13 cellular contexts compared by ENCODE assay signal in genomic region chr2:120866483-120867140, GRCh38.
A peak's percentile ranks its signal among the peaks of the same experiment; 100 is the strongest.
DNase-seq lines count a peak whose midpoint lies in the region; ATAC-seq, FAIRE-seq and TF ChIP-seq lines count a peak whose summit lies in the region.
"Had no signal": no experiment of that assay in that cellular context is flagged by ENCODE, and none has a peak within 500 bp of the region (broad histone marks: within the 10 kb centered on the region; RNA-seq: fewer than 3 reads in every experiment).

No MANE protein-coding gene starts in this region.

- no peak for FAIRE-seq in D721Med (lab: Jason Lieb, UNC)
- FAIRE-seq: colon, GM18507 had no signal

- POLR2A ChIA-PET in AG04449 (lab: Yijun Ruan, JAX), result interaction anchor here (0.6 to 2.3 kb wide), 5 partner anchors 10 to 129 kb away, joined by 3 to 5 read pairs (median 3); no protein-coding TSS in a partner anchor

- peak overlapping the region; percentile 60 for H3K27ac ChIP-seq in psoas muscle

- no peaks in the 10 kb centered on the region for H3K27me3 ChIP-seq in adipocyte (replicated peaks; ENCODE audit: control insufficient read depth, insufficient read depth, low read length)
- no peaks in the 10 kb centered on the region for H3K27me3 ChIP-seq in psoas muscle (ENCODE audit: insufficient read depth in 3 of 3, low read length in 2 of 3)
- H3K27me3 ChIP-seq in H7 (ENCODE audit: control insufficient read depth, insufficient read depth, low read length), result no peaks in the 10 kb centered on the region

- no peak for ATAC-seq in left ventricle myocardium superior
- ATAC-seq in psoas muscle, result peak in 2 of 4 donors; percentile 2
- no peak for ATAC-seq in HG03159 (IDR thresholded peaks at IDR 0.05; ENCODE audit: unreplicated experiment)

- TF ChIP-seq CTCF in AG04449 (IDR thresholded peaks at IDR 0.05; ENCODE audit: insufficient read depth, low read length, missing control alignments), result no peak
- TF ChIP-seq CTCF in psoas muscle (IDR thresholded peaks at IDR 0.05), result no peak
- TF ChIP-seq CTCF in D721Med (IDR thresholded peaks at IDR 0.05; ENCODE audit: insufficient read depth, missing control alignments), result no peak

- intact Hi-C loops in left ventricle myocardium superior (cut with micrococcal nuclease) (loop anchor here (10.0 kb wide), 1 partner anchor 122 kb away; no protein-coding TSS in a partner anchor), psoas muscle (cut with DNase I) (no loop called here)

- CTCF ChIA-PET in AG04449 (lab: Yijun Ruan, JAX), result interaction anchor here (1.0 to 5.2 kb wide), 8 partner anchors 9 to 214 kb away, joined by 3 to 21 read pairs (median 5); no protein-coding TSS in a partner anchor

- H3K4me1 ChIP-seq in adipocyte (ENCODE audit: control insufficient read depth, insufficient read depth, low read length) (peaks cover 56% of the 10 kb centered on the region), psoas muscle (peaks cover 9% of the 10 kb centered on the region)

- H3K9me3 ChIP-seq in adipocyte (ENCODE audit: control insufficient read depth, low read length) (no peaks in the 10 kb centered on the region), psoas muscle (no peaks in the 10 kb centered on the region)

- peak overlapping the region; percentile 82 for H3K9ac ChIP-seq in adipocyte (ENCODE audit: low read length)

- 79 to 86% (median 81%) methylated on average over 14 of the region's 14 CpGs for WGBS in psoas muscle, 3 donors

- DNase-seq in AG04449 (ENCODE audit: low read depth, low spot score) (no peak), adipocyte (ENCODE audit: low read depth) (no peak), left ventricle myocardium superior (peak; percentile 23), psoas muscle (peak in 1 of 2 donors; percentile 56), erythroblast (lab: John Stamatoyannopoulos, UW) (no peak), D721Med (ENCODE audit: insufficient read length, low spot score) (no peak), H7 (no peak)
- DNase-seq: activated CD4-positive, alpha-beta T cell treated with anti-CD3 and anti-CD28 coated beads, Interleukin-2, amount 10 ng/mL, durations not matched to agents 24 days and 14 days; DND-41; NCI-H1105 treated with DMSO at 0.1 percent for 48 hours had no signal

- H3K4me3 ChIP-seq in AG04449 (ENCODE audit: low read depth, low read length), result peak overlapping the region; percentile 56
- peak overlapping the region; percentile 77 for H3K4me3 ChIP-seq in adipocyte (ENCODE audit: low read length)
- H3K4me3 ChIP-seq in psoas muscle, result peak overlapping the region; percentile 63
- no peak overlapping the region for H3K4me3 ChIP-seq in H7 (ENCODE audit: insufficient read depth, low read depth, low read length)

- no peaks in the 10 kb centered on the region for H3K36me3 ChIP-seq in adipocyte (ENCODE audit: control insufficient read depth, insufficient read depth, low read length, severe bottlenecking)
- H3K36me3 ChIP-seq in psoas muscle (ENCODE audit: insufficient read depth in 1 of 2, low read depth in 1 of 2), result no peaks in the 10 kb centered on the region
- no peaks in the 10 kb centered on the region for H3K36me3 ChIP-seq in H7 (replicated peaks; ENCODE audit: control insufficient read depth, insufficient read depth, low read length)

- no peak for TF ChIP-seq POLR2A in erythroblast (IDR thresholded peaks at IDR 0.05; ENCODE audit: low read length)
